Comparison of ENCODE assay signal across 17 cellular contexts in genomic region chr1:206878456-206878855, GRCh38. TPM values are rescaled to one million over a fixed set of nuclear protein-coding genes. Genes with fewer than 3 reads are reported as not detected.
A peak's percentile ranks its signal among the peaks of the same experiment; 100 is the strongest.
DNase-seq lines count a peak whose midpoint lies in the region; ATAC-seq and TF ChIP-seq lines count a peak whose summit lies in the region.
"Had no signal": no experiment of that assay in that cellular context is flagged by ENCODE, and none has a peak within 500 bp of the region (broad histone marks: within the 10 kb centered on the region; RNA-seq: fewer than 3 reads in every experiment).

No MANE protein-coding gene starts in this region.

- H4K8ac ChIP-seq in H9 (replicated peaks; ENCODE audit: insufficient read length, low read depth, low read length), result no peak overlapping the region

- no peak overlapping the region for H3T11ph ChIP-seq in H9 (ENCODE audit: low read length)

- H3K4me2 ChIP-seq in DOHH2 (ENCODE audit: low read length), result no peak overlapping the region
- no peak overlapping the region for H3K4me2 ChIP-seq in H9 (ENCODE audit: insufficient read depth, insufficient read length, low read length)
- H3K4me2 ChIP-seq: BLaER1 had no signal

- no peak overlapping the region for H3K14ac ChIP-seq in H9 (ENCODE audit: insufficient read depth, low read length)

- no peaks in the 10 kb centered on the region for H3K4me1 ChIP-seq in DOHH2 (ENCODE audit: control insufficient read depth, low read length)
- no peaks in the 10 kb centered on the region for H3K4me1 ChIP-seq in H9 (ENCODE audit: insufficient read depth, low read length)
- H3K4me1 ChIP-seq: BLaER1, colonic mucosa, sigmoid colon, suprapubic skin had no signal

- no peak overlapping the region for H3K9ac ChIP-seq in H9 (ENCODE audit: extremely low read depth, insufficient read length, low read length)
- H3K9ac ChIP-seq: BLaER1 had no signal

- no peak overlapping the region for H3K27ac ChIP-seq in DOHH2 (ENCODE audit: low read depth, low read length)
- no peak overlapping the region for H3K27ac ChIP-seq in H9 (ENCODE audit: insufficient read length, low read depth, low read length)
- H3K27ac ChIP-seq: BLaER1, colonic mucosa, sigmoid colon, suprapubic skin had no signal

- H3K79me1 ChIP-seq in H9 (ENCODE audit: insufficient read depth, low read depth, low read length, poor library complexity, severe bottlenecking), result no peaks in the 10 kb centered on the region

- H3K23me2 ChIP-seq in H9 (ENCODE audit: insufficient read length, low read depth, low read length, poor library complexity, severe bottlenecking), result no peaks in the 10 kb centered on the region

- H2BK20ac ChIP-seq in H9 (ENCODE audit: low read depth, low read length, poor library complexity, severe bottlenecking), result no peak overlapping the region

- H3K27me3 Mint-ChIP-seq in H9 (ENCODE audit: low read depth) (peaks cover 3% of the 10 kb centered on the region), T-cell (no peaks in the 10 kb centered on the region)

- no peak overlapping the region for H2BK5ac ChIP-seq in H9 (ENCODE audit: insufficient read length, low read length)

- no peak overlapping the region for H2AFZ ChIP-seq in H9 (ENCODE audit: low read length)

- H3K18ac ChIP-seq in H9 (ENCODE audit: insufficient read length, low read depth, low read length), result no peak overlapping the region

- ATAC-seq in T-cell (replicated peaks in 1 of 4), result no peak
- ATAC-seq in GM19452 (IDR thresholded peaks at IDR 0.05; ENCODE audit: unreplicated experiment), result no peak

- no peaks in the 10 kb centered on the region for H3K36me3 ChIP-seq in DOHH2 (ENCODE audit: control insufficient read depth, low read length)
- H3K36me3 ChIP-seq: BLaER1, colonic mucosa, sigmoid colon, suprapubic skin had no signal

- H2AK5ac ChIP-seq in H9 (ENCODE audit: insufficient read length, low read length), result no peak overlapping the region

- H3K36me3 Mint-ChIP-seq in H9 (ENCODE audit: insufficient read depth in 1 of 3, low read depth in 3 of 3), result peaks cover 0 to 14% (median 4%) of the 10 kb centered on the region in 3 experiments; a peak in 5 of 7 replicates
- peaks cover 20% of the 10 kb centered on the region for H3K36me3 Mint-ChIP-seq in T-cell

- H3K4me1 Mint-ChIP-seq in H9, result no peaks in the 10 kb centered on the region
- H3K4me1 Mint-ChIP-seq in T-cell, result no peaks in the 10 kb centered on the region

- no peak overlapping the region for H4K91ac ChIP-seq in H9 (ENCODE audit: insufficient read length, low read depth, low read length)

- H3K9me3 ChIP-seq in DOHH2 (ENCODE audit: control insufficient read depth, insufficient read depth, low read length) (peaks cover 16% of the 10 kb centered on the region), H9 (ENCODE audit: control insufficient read depth, low read depth, low read length) (peaks cover 5% of the 10 kb centered on the region)
- H3K9me3 ChIP-seq: colonic mucosa, sigmoid colon, suprapubic skin had no signal

- H3K9me2 ChIP-seq in DOHH2 (replicated peaks; ENCODE audit: control insufficient read depth, low read length), result no peaks in the 10 kb centered on the region

- no peak overlapping the region for H3K4me3 ChIP-seq in DOHH2 (ENCODE audit: low read length)
- no peak overlapping the region for H3K4me3 ChIP-seq in fibroblast of pulmonary artery (replicated peaks; ENCODE audit: low read depth, low read length)
- H3K4me3 ChIP-seq: BLaER1, colonic mucosa, sigmoid colon, suprapubic skin had no signal

- no peaks in the 10 kb centered on the region for H3F3A ChIP-seq in DOHH2 (ENCODE audit: control insufficient read depth, insufficient read depth)

- H3K79me2 ChIP-seq in DOHH2 (ENCODE audit: control insufficient read depth, low read length) (no peaks in the 10 kb centered on the region), H9 (ENCODE audit: insufficient read depth, low read length) (no peaks in the 10 kb centered on the region)

- H2BK12ac ChIP-seq in H9 (ENCODE audit: insufficient read length, low read depth, low read length), result no peak overlapping the region

- CTCF ChIA-PET in T-cell (lab: Charles Lee), result interaction anchor here in 1 of 2 donors (0.6 to 1.2 kb wide), 4 partner anchors 13 to 55 kb away, joined by 3 to 6 read pairs (median 4); partner anchors contain the start of gene IL20

- no peak overlapping the region for H4K5ac ChIP-seq in H9 (ENCODE audit: insufficient read length, low read depth, low read length)

- H3K9me3 Mint-ChIP-seq in H9 (peaks cover 31 to 38% of the 10 kb centered on the region in 2 experiments), T-cell (peaks cover 17 to 35% (median 21%) of the 10 kb centered on the region in 3 donors)

- H3K27ac Mint-ChIP-seq in H9, result no peak overlapping the region
- no peak overlapping the region for H3K27ac Mint-ChIP-seq in T-cell

- POLR2A ChIA-PET in T-cell (lab: Charles Lee), result interaction anchor here (0.6 kb wide), 2 partner anchors 11 to 169 kb away, joined by 3 to 5 read pairs; no protein-coding TSS in a partner anchor

- no peak overlapping the region for H3K56ac ChIP-seq in H9 (ENCODE audit: insufficient read length, low read depth, low read length)

- H4K20me1 ChIP-seq in DOHH2 (ENCODE audit: control insufficient read depth, insufficient read depth, low read depth, low read length), result no peaks in the 10 kb centered on the region
- no peaks in the 10 kb centered on the region for H4K20me1 ChIP-seq in H9 (ENCODE audit: control insufficient read depth, insufficient read depth, insufficient read length)
- H4K20me1 ChIP-seq: BLaER1 had no signal

- no peak overlapping the region for H3K4me3 Mint-ChIP-seq in H9
- no peak overlapping the region for H3K4me3 Mint-ChIP-seq in T-cell

- no peaks in the 10 kb centered on the region for H3K27me3 ChIP-seq in DOHH2 (ENCODE audit: control insufficient read depth, low read length)
- H3K27me3 ChIP-seq in H9 (ENCODE audit: insufficient read depth, low read length), result no peaks in the 10 kb centered on the region
- H3K27me3 ChIP-seq: BLaER1, colonic mucosa, sigmoid colon, suprapubic skin had no signal

- H3K4ac ChIP-seq in H9 (ENCODE audit: low read depth, low read length), result no peak overlapping the region

- no peak overlapping the region for H3K23ac ChIP-seq in H9 (ENCODE audit: insufficient read length, low read depth, low read length)

- H2BK120ac ChIP-seq in H9 (ENCODE audit: low read depth, low read length, poor library complexity, severe bottlenecking), result no peak overlapping the region

- DNase-seq in H9 (no peak), OCI-M1 (lab: John Stamatoyannopoulos, UW) (peak; percentile 64), fibroblast of pulmonary artery (ENCODE audit: low read depth) (no peak), T-cell (no peak)
- DNase-seq in effector CD4-positive, alpha-beta T cell, result no peak
- DNase-seq: amniotic stem cell; colonic mucosa; head of caudate nucleus; NCI-H510A treated with DMSO at 0.1 percent for 48 hours; sigmoid colon; stimulated activated CD4-positive, alpha-beta T cell treated with anti-CD3 and anti-CD28 coated beads, Interleukin-2, amount 100 ng/mL, for 48 hours; stimulated activated CD8-positive, alpha-beta memory T cell treated with anti-CD3 and anti-CD28 coated beads, Interleukin-4, amount 100 ng/mL, for 48 hours had no signal

- H2BK15ac ChIP-seq in H9 (ENCODE audit: low read depth, low read length), result no peak overlapping the region

- TF ChIP-seq CTCF in DOHH2 (IDR thresholded peaks at IDR 0.05; ENCODE audit: low read depth, low read length, poor library complexity, severe bottlenecking) (peak; percentile 30), H9 (conservative IDR thresholded peaks at IDR 0.05) (peak; percentile 37; the same call in 2 of the 3 replicates), fibroblast of pulmonary artery (IDR thresholded peaks at IDR 0.05; ENCODE audit: low read length, missing control alignments) (peak; percentile 9)

RNA-seq across cellular contexts. Expression of gene IL20, which starts 13.0 kb away (rescaled TPM):
- total RNA-seq in H9 (2021) (not detected in 2 replicates), T-cell (not detected)
- total RNA-seq: activated CD8-positive, alpha-beta memory T cell treated with anti-CD3 and anti-CD28 coated beads for 36 hours; colonic mucosa; sigmoid colon had no signal

RNA-seq across cellular contexts. Expression of gene IL24, which starts 18.8 kb away (rescaled TPM):
- not detected in 2 replicates for total RNA-seq in H9 (2021)
- under 1 TPM in 2 of 5 donors, not detected in 3; 0.18 to 0.22 TPM for total RNA-seq in T-cell
- total RNA-seq: colonic mucosa, sigmoid colon, suprapubic skin had no signal

RNA-seq across cellular contexts. Expression of gene FCMR, which starts 43.3 kb away (rescaled TPM):
- not detected in 2 replicates for total RNA-seq in H9 (2021)
- 100 to 1,000 TPM; 275 to 576 (median 453) TPM for total RNA-seq in T-cell

Comparison
In these comparisons a context has a peak if more than half of its experiments do, and no peak if none do; other contexts are left out.
1. RNA of gene FCMR, which starts 43.3 kb away (total RNA-seq): 275 to 576 TPM in T-cell; not detected in H9; every median in the first group is over 100 times any median in the second.
2. Peak in every context shown above with its lines, with median percentiles within 50 percentile points of each other: CTCF ChIP-seq.